Comparison of ENCODE assay signal across 25 cellular contexts in genomic region chr2:150859872-150860271, GRCh38.
DNase-seq lines count a peak whose midpoint lies in the region; ATAC-seq, FAIRE-seq and TF ChIP-seq lines count a peak whose summit lies in the region.
"Had no signal": no experiment of that assay in that cellular context is flagged by ENCODE, and none has a peak within 500 bp of the region (broad histone marks: within the 10 kb centered on the region; RNA-seq: fewer than 3 reads in every experiment).

No MANE protein-coding gene starts in this region.

- H3K27me3 ChIP-seq in H9 (ENCODE audit: insufficient read depth, low read length) (no peaks in the 10 kb centered on the region), H1 (replicated peaks in 1 of 4; ENCODE audit: control insufficient read depth in 3 of 4, extremely low read depth in 1 of 4, insufficient read depth in 3 of 4, low read length in 3 of 4) (no peaks in the 10 kb centered on the region), HepG2 (ENCODE audit: control insufficient read depth in 1 of 2, insufficient read depth in 2 of 2, low read length in 2 of 2) (no peaks in the 10 kb centered on the region), GM23248 (replicated peaks; ENCODE audit: insufficient read depth) (no peaks in the 10 kb centered on the region), A673 (replicated peaks; ENCODE audit: insufficient read depth, low read depth, low read length, poor library complexity) (no peaks in the 10 kb centered on the region), small intestine (ENCODE audit: control insufficient read depth in 2 of 2, insufficient read depth in 2 of 2, low read length in 2 of 2) (no peaks in the 10 kb centered on the region)
- H3K27me3 ChIP-seq: SJSA1 had no signal

- no peak for TF ChIP-seq POLR2A in H1 (IDR thresholded peaks at IDR 0.05; ENCODE audit: control extremely low read depth in 1 of 2, low read depth in 2 of 2, low read length in 2 of 2)
- TF ChIP-seq POLR2A in HepG2 (IDR thresholded peaks at IDR 0.05; ENCODE audit: insufficient read depth in 1 of 2, low read depth in 2 of 2, low read length in 2 of 2) = no peak

- H3K9me3 ChIP-seq in H9 (ENCODE audit: control insufficient read depth, low read depth, low read length) (peaks cover 15% of the 10 kb centered on the region), H1 (ENCODE audit: insufficient read depth in 2 of 2, low read depth in 1 of 2, low read length in 1 of 2) (peaks cover 5 to 22% of the 10 kb centered on the region in 2 experiments), HepG2 (ENCODE audit: low read length) (peaks cover 6% of the 10 kb centered on the region), GM23248 (ENCODE audit: low read depth) (no peaks in the 10 kb centered on the region), A673 (ENCODE audit: low read depth, low read length, poor library complexity, severe bottlenecking) (no peaks in the 10 kb centered on the region), small intestine (ENCODE audit: control insufficient read depth, low read depth) (no peaks in the 10 kb centered on the region)
- H3K9me3 ChIP-seq: A549 had no signal

- H3K36me3 Mint-ChIP-seq in H9 (ENCODE audit: insufficient read depth in 1 of 3, low read depth in 3 of 3) = peaks cover 25 to 37% (median 32%) of the 10 kb centered on the region in 3 experiments

- no peak overlapping the region for H2BK12ac ChIP-seq in H9 (ENCODE audit: insufficient read length, low read depth, low read length)
- H2BK12ac ChIP-seq in H1 (ENCODE audit: low read depth, low read length) = no peak overlapping the region

- H3K27me3 Mint-ChIP-seq in H9 (ENCODE audit: low read depth) = no peaks in the 10 kb centered on the region
- H3K27me3 Mint-ChIP-seq: B cell had no signal

- in situ Hi-C loops in HepG2 (cut with HindIII; ENCODE audit: extremely low pct_ligation_motif_present, low pct_unique_long_range_greater_than_20kb) = no loop called here
- in situ Hi-C loops in GM23248 (cut with MboI) = no loop called here

- H3T11ph ChIP-seq in H9 (ENCODE audit: low read length) = no peak overlapping the region

- H3K9ac ChIP-seq in H9 (ENCODE audit: extremely low read depth, insufficient read length, low read length) (no peak overlapping the region), H1 (replicated peaks in 1 of 4; ENCODE audit: extremely low read depth in 1 of 4, low read depth in 3 of 4, low read length in 3 of 4) (no peak overlapping the region), HepG2 (ENCODE audit: insufficient read depth, low read depth, low read length) (no peak overlapping the region), GM23248 (no peak overlapping the region)

- H3K23ac ChIP-seq in H9 (ENCODE audit: insufficient read length, low read depth, low read length) = no peak overlapping the region
- H3K23ac ChIP-seq in H1 (ENCODE audit: insufficient read length) = no peak overlapping the region

- no peak for ATAC-seq in HepG2
- ATAC-seq: A549 had no signal

- intact Hi-C loops in HepG2 (cut with micrococcal nuclease; ENCODE audit: unreplicated experiment) (no loop called here), A673 (cut with micrococcal nuclease; ENCODE audit: unreplicated experiment) (no loop called here)

- POLR2A ChIA-PET in H1 (lab: Charles Lee; ENCODE audit: partially characterized antibody) (no interaction called here), HepG2 (lab: Yijun Ruan, JAX) (no interaction called here), A673 (lab: Charles Lee; ENCODE audit: low non-redundant PET) (no interaction called here)

- no peak overlapping the region; a peak in 1 of 5 replicates for H3K4me3 Mint-ChIP-seq in H9
- H3K4me3 Mint-ChIP-seq: B cell had no signal

- TF ChIP-seq RAD21 in H1 (IDR thresholded peaks at IDR 0.05 in 1 of 2, conservative IDR thresholded peaks at IDR 0.05 in 1 of 2; ENCODE audit: low read depth in 2 of 2, low read length in 2 of 2) (no peak), HepG2 (CRISPR knock-in tag; IDR thresholded peaks at IDR 0.05) (no peak)

- CTCF ChIA-PET in H1 (lab: Charles Lee; ENCODE audit: partially characterized antibody) (interaction anchor here (1.2 kb wide), 1 partner anchor 13 kb away, joined by 3 read pairs; no protein-coding TSS in a partner anchor), HepG2 (lab: Yijun Ruan, JAX; ENCODE audit: low intra/inter-chr PET ratio, low total read pairs) (no interaction called here), A673 (lab: Charles Lee) (no interaction called here)

- H3K27ac ChIP-seq in H9 (ENCODE audit: insufficient read length, low read depth, low read length) (no peak overlapping the region), H1 (ENCODE audit: low read depth, low read length) (no peak overlapping the region), HepG2 (ENCODE audit: extremely low read length, insufficient read depth, low read length) (no peak overlapping the region), GM23248 (no peak overlapping the region), A673 (ENCODE audit: low read depth, low read length, poor library complexity, severe bottlenecking) (no peak overlapping the region), small intestine (ENCODE audit: low read depth in 1 of 2, low read length in 1 of 2) (no peak overlapping the region)
- H3K27ac ChIP-seq: A549, SJSA1 had no signal

- H2BK5ac ChIP-seq in H9 (ENCODE audit: insufficient read length, low read length) = no peak overlapping the region
- H2BK5ac ChIP-seq in H1 (ENCODE audit: low read depth, low read length) = no peak overlapping the region; the same call in 1 of the 2 replicates

- no peaks in the 10 kb centered on the region for H3K9me2 ChIP-seq in GM23248 (ENCODE audit: insufficient read depth)

- peaks cover 23% of the 10 kb centered on the region in 2 experiments for H3K4me1 Mint-ChIP-seq in H9
- H3K4me1 Mint-ChIP-seq: B cell had no signal

- BruUV-seq in HepG2 (replicated peaks; lab: Mats Ljungman, UMichigan) (no TSS peak), A673 (replicated peaks; lab: Mats Ljungman, UMichigan) (no TSS peak)

- H4K91ac ChIP-seq in H9 (ENCODE audit: insufficient read length, low read depth, low read length) (no peak overlapping the region), H1 (replicated peaks; ENCODE audit: insufficient read length, low read length) (no peak overlapping the region)

- H3K9me3 Mint-ChIP-seq in H9 = peaks cover 31 to 53% of the 10 kb centered on the region in 2 experiments

- no peaks in the 10 kb centered on the region for H3K79me2 ChIP-seq in H9 (ENCODE audit: insufficient read depth, low read length)
- no peaks in the 10 kb centered on the region for H3K79me2 ChIP-seq in H1 (ENCODE audit: control insufficient read depth in 1 of 2, insufficient read depth in 2 of 2, low read length in 2 of 2)
- H3K79me2 ChIP-seq in HepG2 (ENCODE audit: insufficient read depth, low read length) = no peaks in the 10 kb centered on the region
- H3K79me2 ChIP-seq in GM23248 (ENCODE audit: insufficient read depth) = no peaks in the 10 kb centered on the region

- H3K4me1 ChIP-seq in H9 (ENCODE audit: insufficient read depth, low read length) (peaks cover 5% of the 10 kb centered on the region; the same call in 1 of the 2 replicates), H1 (replicated peaks in 1 of 4; ENCODE audit: control insufficient read depth in 3 of 4, insufficient read depth in 4 of 4, low read length in 3 of 4) (peaks cover 0 to 14% (median 4%) of the 10 kb centered on the region in 4 experiments; a peak in 2 of 7 replicates), HepG2 (ENCODE audit: insufficient read depth, low read length) (no peaks in the 10 kb centered on the region), GM23248 (ENCODE audit: insufficient read depth) (0 out of 2 replicates have a peak, but pooled peaks cover 8% of the 10 kb centered on the region), A673 (ENCODE audit: insufficient read depth, low read length, poor library complexity, severe bottlenecking) (no peaks in the 10 kb centered on the region), small intestine (ENCODE audit: control insufficient read depth in 2 of 2, insufficient read depth in 1 of 2, low read depth in 1 of 2, low read length in 1 of 2) (no peaks in the 10 kb centered on the region)
- H3K4me1 ChIP-seq: A549, SJSA1 had no signal

- H3K79me1 ChIP-seq in H9 (ENCODE audit: insufficient read depth, low read depth, low read length, poor library complexity, severe bottlenecking) (no peaks in the 10 kb centered on the region), H1 (ENCODE audit: low read depth, low read length) (no peaks in the 10 kb centered on the region)

- no peak overlapping the region for H2BK20ac ChIP-seq in H9 (ENCODE audit: low read depth, low read length, poor library complexity, severe bottlenecking)
- 0 out of 2 replicates have a peak overlapping the region, but pooled peaks have one; percentile 67 for H2BK20ac ChIP-seq in H1 (ENCODE audit: low read length)

- H2BK120ac ChIP-seq in H9 (ENCODE audit: low read depth, low read length, poor library complexity, severe bottlenecking) (no peak overlapping the region), H1 (replicated peaks; ENCODE audit: low read depth, low read length) (no peak overlapping the region)

- H3K4me2 ChIP-seq in H9 (ENCODE audit: insufficient read depth, insufficient read length, low read length) (no peak overlapping the region), H1 (ENCODE audit: insufficient read depth in 1 of 2, low read depth in 2 of 2, low read length in 2 of 2) (no peak overlapping the region), HepG2 (ENCODE audit: low read depth, low read length) (no peak overlapping the region), GM23248 (ENCODE audit: unreplicated experiment) (no peak overlapping the region)
- H3K4me2 ChIP-seq: A549 had no signal

- peak overlapping the region; percentile 28 to 90 (median 45); a peak in 6 of 7 replicates for H3K27ac Mint-ChIP-seq in H9
- H3K27ac Mint-ChIP-seq: B cell had no signal

- TF ChIP-seq CTCF in H9 (conservative IDR thresholded peaks at IDR 0.05) (no peak), H1 (IDR thresholded peaks at IDR 0.05; ENCODE audit: control extremely low read depth in 1 of 3, insufficient read depth in 1 of 3, low read depth in 1 of 3, low read length in 3 of 3) (no peak), HepG2 (CRISPR knock-in tag; IDR thresholded peaks at IDR 0.05) (no peak), A673 (conservative IDR thresholded peaks at IDR 0.05; ENCODE audit: low read depth, low read length) (no peak)

- H3F3A ChIP-seq in GM23248 (ENCODE audit: insufficient read depth) = 0 out of 2 replicates have a peak, but pooled peaks cover 7% of the 10 kb centered on the region

- DNase-seq in H9 (peak; percentile 34), NCI-H526 treated with DMSO at 0.1 percent for 48 hours (lab: John Stamatoyannopoulos, UW) (peak; percentile 8), H1 (ENCODE audit: low read depth in 1 of 2, low spot score in 2 of 2) (no peak), HepG2 (ENCODE audit: low spot score) (no peak), GM23248 (no peak), A673 (ENCODE audit: low spot score) (no peak), small intestine (no peak)
- DNase-seq in activated CD4-positive, alpha-beta T cell treated with anti-CD3 and anti-CD28 coated beads, Interleukin-2, amount 50 U/mL, for 4 hours = no peak
- DNase-seq: Calu3; DMS79 treated with DMSO at 0.1 percent for 48 hours; GF-D8; HCEC 1CT; Kasumi-1; NCI-H1436 treated with DMSO at 0.1 percent for 48 hours; NCI-H1930; NCI-H2107; NCI-H748 treated with DMSO at 0.1 percent for 48 hours; NK-92 treated with Interleukin-12 subunit alpha and Interleukin-12 subunit beta, amount 100 ng/mL, for 24 hours; Right ventricle myocardium superior; RPMI8226; T-helper 2 cell had no signal

- H2BK15ac ChIP-seq in H9 (ENCODE audit: low read depth, low read length) = no peak overlapping the region
- no peak overlapping the region for H2BK15ac ChIP-seq in H1 (ENCODE audit: low read length)

- H3K4ac ChIP-seq in H9 (ENCODE audit: low read depth, low read length) (no peak overlapping the region), H1 (replicated peaks; ENCODE audit: insufficient read length, low read depth, low read length) (no peak overlapping the region)

- FAIRE-seq in H1 (lab: Jason Lieb, UNC) (peak; percentile 24), HepG2 (lab: Jason Lieb, UNC) (no peak), small intestine (lab: Jason Lieb, UNC) (no peak)
- FAIRE-seq: A549, GM12891 had no signal

- no peak overlapping the region for H2AK5ac ChIP-seq in H9 (ENCODE audit: insufficient read length, low read length)
- H2AK5ac ChIP-seq in H1 (ENCODE audit: low read depth, low read length) = no peak overlapping the region

- H2AFZ ChIP-seq in H9 (ENCODE audit: low read length) (no peak overlapping the region), H1 (ENCODE audit: low read length) (no peak overlapping the region), HepG2 (ENCODE audit: low read length) (no peak overlapping the region), GM23248 (no peak overlapping the region)

- H4K20me1 ChIP-seq in H9 (ENCODE audit: control insufficient read depth, insufficient read depth, insufficient read length) (no peaks in the 10 kb centered on the region), H1 (replicated peaks in 1 of 2; ENCODE audit: control insufficient read depth in 1 of 2, insufficient read depth in 2 of 2, low read length in 2 of 2) (no peaks in the 10 kb centered on the region), HepG2 (ENCODE audit: insufficient read depth, low read length) (no peaks in the 10 kb centered on the region), GM23248 (ENCODE audit: insufficient read depth) (no peaks in the 10 kb centered on the region)

- H3K4me3 ChIP-seq in H1 (ENCODE audit: extremely low read depth in 1 of 4, insufficient read depth in 2 of 4, low read depth in 3 of 4, low read length in 4 of 4) (no peak overlapping the region), HepG2 (replicated peaks in 1 of 3; ENCODE audit: insufficient read depth in 1 of 3, low read depth in 2 of 3, low read length in 3 of 3) (no peak overlapping the region), GM23248 (no peak overlapping the region), A673 (ENCODE audit: low read depth, low read length, poor library complexity, severe bottlenecking) (no peak overlapping the region), small intestine (ENCODE audit: low read depth in 1 of 2, low read length in 2 of 2) (no peak overlapping the region)
- H3K4me3 ChIP-seq: A549, SJSA1 had no signal

- H3K18ac ChIP-seq in H9 (ENCODE audit: insufficient read length, low read depth, low read length) (no peak overlapping the region), H1 (ENCODE audit: extremely low read depth, low read length) (peak overlapping the region; percentile 26; the same call in 1 of the 2 replicates)

- H3K56ac ChIP-seq in H9 (ENCODE audit: insufficient read length, low read depth, low read length) (no peak overlapping the region), H1 (replicated peaks; ENCODE audit: insufficient read length, low read depth, low read length) (no peak overlapping the region)

- H4K5ac ChIP-seq in H9 (ENCODE audit: insufficient read length, low read depth, low read length) (no peak overlapping the region), H1 (ENCODE audit: insufficient read length, low read depth, low read length) (no peak overlapping the region)

- H4K8ac ChIP-seq in H9 (replicated peaks; ENCODE audit: insufficient read length, low read depth, low read length) = no peak overlapping the region
- H4K8ac ChIP-seq in H1 (ENCODE audit: extremely low read depth, insufficient read depth, low read length) = no peak overlapping the region

- H3K14ac ChIP-seq in H9 (ENCODE audit: insufficient read depth, low read length) = no peak overlapping the region
- H3K14ac ChIP-seq in H1 (ENCODE audit: insufficient read length) = no peak overlapping the region

- no peaks in the 10 kb centered on the region for H3K23me2 ChIP-seq in H9 (ENCODE audit: insufficient read length, low read depth, low read length, poor library complexity, severe bottlenecking)
- H3K23me2 ChIP-seq in H1 (ENCODE audit: low read depth, low read length) = no peaks in the 10 kb centered on the region

- peaks cover 0 to 9% (median under 1%) of the 10 kb centered on the region in 4 experiments; a peak in 2 of 8 replicates for H3K36me3 ChIP-seq in H1 (ENCODE audit: control insufficient read depth in 2 of 4, insufficient read depth in 4 of 4, low read length in 3 of 4)
- H3K36me3 ChIP-seq in HepG2 (replicated peaks in 1 of 2; ENCODE audit: control insufficient read depth in 1 of 2, insufficient read depth in 2 of 2, low read length in 2 of 2) = no peaks in the 10 kb centered on the region
- no peaks in the 10 kb centered on the region for H3K36me3 ChIP-seq in GM23248 (ENCODE audit: low read depth)
- no peaks in the 10 kb centered on the region for H3K36me3 ChIP-seq in A673 (ENCODE audit: insufficient read depth, low read length, poor library complexity, severe bottlenecking)
- H3K36me3 ChIP-seq in small intestine (ENCODE audit: control insufficient read depth in 2 of 2, insufficient read depth in 2 of 2, low read length in 2 of 2) = no peaks in the 10 kb centered on the region
- H3K36me3 ChIP-seq: SJSA1 had no signal

- TF ChIP-seq EP300 in H1 (IDR thresholded peaks at IDR 0.05; ENCODE audit: borderline replicate concordance in 1 of 2, low read depth in 2 of 2, low read length in 2 of 2) (no peak), HepG2 (IDR thresholded peaks at IDR 0.05; ENCODE audit: low read depth in 2 of 2, low read length in 2 of 2) (no peak), HepG2 (CRISPR knock-in tag; IDR thresholded peaks at IDR 0.05; ENCODE audit: borderline replicate concordance) (no peak)

Comparison
In these comparisons a context has a peak if more than half of its experiments do, and no peak if none do; other contexts are left out.
1. DNase-seq: peak in H9 (single experiment) and NCI-H526 treated with DMSO at 0.1 percent for 48 hours (single experiment); none in H1 (0 of 2), HepG2 (single experiment), activated CD4-positive, alpha-beta T cell treated with anti-CD3 and anti-CD28 coated beads, Interleukin-2, amount 50 U/mL, for 4 hours (0 of 2), GM23248 (single experiment), A673 (single experiment) and small intestine (single experiment).